Comparison of ENCODE assay signal across 10 cellular contexts in genomic region chr16:2854700-2855309, GRCh38. TPM values are rescaled to one million over a fixed set of nuclear protein-coding genes. Genes with fewer than 3 reads are reported as not detected.
A peak's percentile ranks its signal among the peaks of the same experiment; 100 is the strongest.
DNase-seq lines count a peak whose midpoint lies in the region; ATAC-seq and TF ChIP-seq lines count a peak whose summit lies in the region.
"Had no signal": no experiment of that assay in that cellular context is flagged by ENCODE, and none has a peak within 500 bp of the region (broad histone marks: within the 10 kb centered on the region; RNA-seq: fewer than 3 reads in every experiment).

No MANE protein-coding gene starts in this region.

- TF ChIP-seq CTCF in BJ (IDR thresholded peaks at IDR 0.05; ENCODE audit: insufficient read depth, low read depth, low read length) (peak; percentile 49), GM13976 (IDR thresholded peaks at IDR 0.05; ENCODE audit: borderline replicate concordance, control extremely low read depth, extremely low read depth, insufficient read depth, missing control alignments) (no peak), WTC11 (IDR thresholded peaks at IDR 0.05) (peak; percentile 76), right lobe of liver (IDR thresholded peaks at IDR 0.05) (peak; percentile 16 to 37 (median 26)), ascending aorta (IDR thresholded peaks at IDR 0.05) (no peak)

- H3K4me1 ChIP-seq in right lobe of liver (no peaks in the 10 kb centered on the region), ascending aorta (no peaks in the 10 kb centered on the region)

- DNase-seq in BJ (ENCODE audit: low read depth) (no peak), GM13976 (ENCODE audit: low spot score) (peak; percentile 34), WTC11 (ENCODE audit: low spot score) (peak; percentile 65), right lobe of liver (no peak), ascending aorta (ENCODE audit: low spot score in 2 of 2) (no peak), A172 (ENCODE audit: low spot score) (no peak)
- DNase-seq: naive thymus-derived CD4-positive, alpha-beta T cell had no signal

- H3K36me3 ChIP-seq in BJ (ENCODE audit: control insufficient read depth, insufficient read depth, low read length): no peaks in the 10 kb centered on the region
- H3K36me3 ChIP-seq in right lobe of liver: no peaks in the 10 kb centered on the region
- H3K36me3 ChIP-seq in ascending aorta: no peaks in the 10 kb centered on the region

- H3K9me3 ChIP-seq in right lobe of liver: no peaks in the 10 kb centered on the region
- H3K9me3 ChIP-seq in ascending aorta: no peaks in the 10 kb centered on the region

- in situ Hi-C loops in GM13976 (cut with MboI; ENCODE audit: low sequenced_read_pairs, unreplicated experiment): no loop called here

- CTCF ChIA-PET in BJ (lab: Yijun Ruan, JAX) (interaction anchor here (1.1 to 4.8 kb wide), 6 partner anchors 9 to 27 kb away, joined by 3 to 25 read pairs (median 5); no protein-coding TSS in a partner anchor), WTC11 (lab: Charles Lee) (interaction anchor here (0.6 to 3.8 kb wide), 18 partner anchors 10 to 773 kb away, joined by 3 to 45 read pairs (median 5); partner anchors contain the start of genes FLYWCH2, PRSS21 and PRSS41)

- H3K27me3 ChIP-seq in BJ (ENCODE audit: control insufficient read depth, insufficient read depth, low read length) (peaks cover 13% of the 10 kb centered on the region), right lobe of liver (no peaks in the 10 kb centered on the region), ascending aorta (peaks cover 11% of the 10 kb centered on the region)

- intact Hi-C loops in right lobe of liver (cut with DNase I) (no loop called here), ascending aorta (cut with DNase I) (no loop called here)

- H3K4me1 Mint-ChIP-seq in WTC11: peaks cover 5% of the 10 kb centered on the region

- ATAC-seq in WTC11 (no peak), right lobe of liver (no peak), HG03280 (IDR thresholded peaks at IDR 0.05; ENCODE audit: unreplicated experiment) (no peak), HG02852 (IDR thresholded peaks at IDR 0.05; ENCODE audit: unreplicated experiment) (no peak)
- ATAC-seq: naive thymus-derived CD4-positive, alpha-beta T cell had no signal

- no peak overlapping the region for H3K4me3 Mint-ChIP-seq in WTC11

- H3K9me3 Mint-ChIP-seq in WTC11: peaks cover 10% of the 10 kb centered on the region

- H3K4me3 ChIP-seq in BJ (ENCODE audit: low read depth, low read length) (no peak overlapping the region), right lobe of liver (no peak overlapping the region), ascending aorta (no peak overlapping the region)

- 49% methylated on average over 5 of the region's 5 CpGs for WGBS in right lobe of liver (ENCODE audit: insufficient coverage, low coverage, low lambda C conversion rate, missing lambda C conversion rate)

- H3K27ac Mint-ChIP-seq in WTC11: no peak overlapping the region

- POLR2A ChIA-PET in BJ (lab: Charles Lee) (no interaction called here), WTC11 (lab: Charles Lee) (no interaction called here)

- peaks cover 8% of the 10 kb centered on the region for H3K36me3 Mint-ChIP-seq in WTC11

- TF ChIP-seq POLR2A in right lobe of liver (IDR thresholded peaks at IDR 0.05): no peak

- peaks cover 26% of the 10 kb centered on the region for H3K27me3 Mint-ChIP-seq in WTC11 (ENCODE audit: low read depth)

- no peak overlapping the region for H3K27ac ChIP-seq in right lobe of liver
- no peak overlapping the region for H3K27ac ChIP-seq in ascending aorta

TF ChIP-seq in WTC11, 78 proteins besides CTCF, POLR2A, EP300 and RAD21:
- TF ChIP-seq MAX (CRISPR knock-in tag; IDR thresholded peaks at IDR 0.05): no peak
- TF ChIP-seq USF2 (CRISPR knock-in tag; IDR thresholded peaks at IDR 0.05): no peak
- no peak for TF ChIP-seq SOX15 (CRISPR knock-in tag; IDR thresholded peaks at IDR 0.05)
- TF ChIP-seq E2F5 (CRISPR knock-in tag; IDR thresholded peaks at IDR 0.05): no peak
- TF ChIP-seq KAT7 (CRISPR knock-in tag; IDR thresholded peaks at IDR 0.05; ENCODE audit: borderline replicate concordance): no peak

RNA-seq across cellular contexts. Expression of gene PRSS22, which starts 3.2 kb away (rescaled TPM):
- polyA plus RNA-seq in BJ (2011; rRNA removed): not detected in 2 replicates
- not detected in 2 replicates for polyA minus RNA-seq in BJ (2011; rRNA and poly(A)+ RNA removed)
- total RNA-seq in WTC11 (2021) (2.3 to 3.9 TPM (median 3.0 TPM) in 3 replicates), right lobe of liver (1 to 10 TPM in 2 of 6 experiments, under 1 TPM in 3, not detected in 1; 0.18 to 2.1 (median 0.84) TPM), ascending aorta (not detected)
- total RNA-seq in A172 (2014; rRNA removed; shearing (Covaris generic)): not detected in 2 replicates
- polyA plus RNA-seq: naive thymus-derived CD4-positive, alpha-beta T cell had no signal

RNA-seq across cellular contexts. Expression of gene ZG16B, which starts 24.7 kb away (rescaled TPM):
- 0.10 TPM in 2 replicates for polyA plus RNA-seq in BJ (2011; rRNA removed)
- polyA minus RNA-seq in BJ (2011; rRNA and poly(A)+ RNA removed): not detected in 2 replicates
- total RNA-seq in WTC11 (2021): not detected in 3 replicates
- total RNA-seq in right lobe of liver: 1 to 10 TPM in 1 of 6 experiments, under 1 TPM in 3, not detected in 2; 0.24 to 1.6 (median 0.50) TPM
- total RNA-seq in ascending aorta: not detected
- total RNA-seq in A172 (2014; rRNA removed; shearing (Covaris generic)): 1.3 and 1.8 TPM in 2 replicates
- polyA plus RNA-seq: naive thymus-derived CD4-positive, alpha-beta T cell had no signal

RNA-seq across cellular contexts. Expression of gene FLYWCH2, which starts 28.2 kb away (rescaled TPM):
- 25.6 and 39.9 TPM in 2 replicates for polyA plus RNA-seq in BJ (2011; rRNA removed)
- polyA minus RNA-seq in BJ (2011; rRNA and poly(A)+ RNA removed): 5.3 and 6.4 TPM in 2 replicates
- 19.7 to 25.0 TPM (median 20.7 TPM) in 3 replicates for total RNA-seq in WTC11 (2021)
- 10 to 100 TPM in 2 of 6 experiments, 1 to 10 TPM in 4; 3.6 to 18.9 (median 5.6) TPM for total RNA-seq in right lobe of liver
- total RNA-seq in ascending aorta: 109 TPM
- 66.3 and 88.4 TPM in 2 replicates for total RNA-seq in A172 (2014; rRNA removed; shearing (Covaris generic))

RNA-seq across cellular contexts. Expression of gene PRSS21, which starts 37.8 kb away (rescaled TPM):
- 0.13 TPM in 1 of 2 replicates, not detected in the other for polyA plus RNA-seq in BJ (2011; rRNA removed)
- polyA minus RNA-seq in BJ (2011; rRNA and poly(A)+ RNA removed): 0.19 TPM in 1 of 2 replicates, not detected in the other
- total RNA-seq in WTC11 (2021): 1.2 to 1.5 TPM (median 1.4 TPM) in 3 replicates
- total RNA-seq in right lobe of liver: not detected
- not detected for total RNA-seq in ascending aorta
- not detected in 2 replicates for total RNA-seq in A172 (2014; rRNA removed; shearing (Covaris generic))

RNA-seq across cellular contexts. Expression of gene PRSS41, which starts 56.5 kb away (rescaled TPM):
- not detected in 2 replicates for polyA plus RNA-seq in BJ (2011; rRNA removed)
- not detected in 2 replicates for polyA minus RNA-seq in BJ (2011; rRNA and poly(A)+ RNA removed)
- total RNA-seq in WTC11 (2021) (not detected in 3 replicates), right lobe of liver (not detected), ascending aorta (not detected)
- total RNA-seq in A172 (2014; rRNA removed; shearing (Covaris generic)): not detected in 2 replicates
- total RNA-seq: naive thymus-derived CD4-positive, alpha-beta T cell had no signal
- polyA plus RNA-seq: esophagus; naive thymus-derived CD4-positive, alpha-beta T cell had no signal

Comparison
In these comparisons a context has a peak if more than half of its experiments do, and no peak if none do; other contexts are left out.
1. DNase-seq: peak in GM13976 (single experiment) and WTC11 (single experiment); none in BJ (single experiment), right lobe of liver (0 of 3), ascending aorta (0 of 2) and A172 (single experiment).
2. CTCF ChIP-seq: peak in BJ (single experiment), WTC11 (single experiment) and right lobe of liver (4 of 4); none in GM13976 (single experiment) and ascending aorta (0 of 3).